11 cellular contexts compared by ENCODE assay signal in genomic region chr9:4262735-4263141, GRCh38. TPM values are rescaled to one million over a fixed set of nuclear protein-coding genes. Genes with fewer than 3 reads are reported as not detected.
DNase-seq lines count a peak whose midpoint lies in the region; ATAC-seq, FAIRE-seq and TF ChIP-seq lines count a peak whose summit lies in the region.
"Had no signal": no experiment of that assay in that cellular context is flagged by ENCODE, and none has a peak within 500 bp of the region (broad histone marks: within the 10 kb centered on the region; RNA-seq: fewer than 3 reads in every experiment).

No MANE protein-coding gene starts in this region.

- TF ChIP-seq RAD21 in Ishikawa (IDR thresholded peaks at IDR 0.05; ENCODE audit: low read depth): no peak

- H3K27me3 ChIP-seq in bronchial epithelial cell (ENCODE audit: control insufficient read depth, insufficient read depth, low read length): no peaks in the 10 kb centered on the region

- peak; percentile 76 for TF ChIP-seq EP300 in Ishikawa (IDR thresholded peaks at IDR 0.05; ENCODE audit: borderline replicate concordance)

- H3K36me3 Mint-ChIP-seq in activated CD4-positive, alpha-beta memory T cell treated with anti-CD3 and anti-CD28 coated beads for 36 hours: no peaks in the 10 kb centered on the region
- H3K36me3 Mint-ChIP-seq: CD8-positive, alpha-beta T cell had no signal

- no peaks in the 10 kb centered on the region for H3K9me3 Mint-ChIP-seq in activated CD4-positive, alpha-beta memory T cell treated with anti-CD3 and anti-CD28 coated beads for 36 hours
- H3K9me3 Mint-ChIP-seq: CD8-positive, alpha-beta T cell had no signal

- no peaks in the 10 kb centered on the region for H3K36me3 ChIP-seq in bronchial epithelial cell (ENCODE audit: control insufficient read depth, insufficient read depth, low read length)

- DNase-seq in AG10803 (ENCODE audit: low read depth) (peak; percentile 89), bronchial epithelial cell (ENCODE audit: low read depth) (peak; percentile 92), kidney glomerular epithelial cell (lab: John Stamatoyannopoulos, UW) (peak; percentile 94), MV-4-11 (lab: John Stamatoyannopoulos, UW) (no peak)
- DNase-seq in activated CD4-positive, alpha-beta memory T cell treated with anti-CD3 and anti-CD28 coated beads for 36 hours: no peak
- DNase-seq: CD8-positive, alpha-beta T cell had no signal

- H3K4me3 Mint-ChIP-seq in activated CD4-positive, alpha-beta memory T cell treated with anti-CD3 and anti-CD28 coated beads for 36 hours: no peak overlapping the region
- H3K4me3 Mint-ChIP-seq: CD8-positive, alpha-beta T cell had no signal

- POLR2A ChIA-PET in activated CD4-positive, alpha-beta memory T cell treated with anti-CD3 and anti-CD28 coated beads for 36 hours (lab: Charles Lee): no interaction called here

- intact Hi-C loops in activated CD4-positive, alpha-beta memory T cell treated with anti-CD3 and anti-CD28 coated beads for 36 hours (cut with micrococcal nuclease): no loop called here

- H3K27me3 Mint-ChIP-seq in activated CD4-positive, alpha-beta memory T cell treated with anti-CD3 and anti-CD28 coated beads for 36 hours: no peaks in the 10 kb centered on the region

- CTCF ChIA-PET in activated CD4-positive, alpha-beta memory T cell treated with anti-CD3 and anti-CD28 coated beads for 36 hours (lab: Charles Lee): no interaction called here

- H3K4me3 ChIP-seq in AG10803 (ENCODE audit: low read length) (no peak overlapping the region), bronchial epithelial cell (ENCODE audit: low read depth, low read length) (no peak overlapping the region)

- no peak for FAIRE-seq in bronchial epithelial cell (lab: Jason Lieb, UNC)
- FAIRE-seq: endometrium, TTC549 had no signal

- no peaks in the 10 kb centered on the region for H3K4me1 Mint-ChIP-seq in activated CD4-positive, alpha-beta memory T cell treated with anti-CD3 and anti-CD28 coated beads for 36 hours (ENCODE audit: low read depth)

- ATAC-seq in GM18873 (IDR thresholded peaks at IDR 0.05; ENCODE audit: low FRiP score, unreplicated experiment) (no peak), GM18498 (IDR thresholded peaks at IDR 0.05; ENCODE audit: unreplicated experiment) (no peak)
- ATAC-seq: CD8-positive, alpha-beta T cell had no signal

- no peak for TF ChIP-seq CTCF in AG10803 (conservative IDR thresholded peaks at IDR 0.05; ENCODE audit: low read length)
- TF ChIP-seq CTCF in bronchial epithelial cell (IDR thresholded peaks at IDR 0.05; ENCODE audit: insufficient read depth, low read length, severe bottlenecking): no peak

- no peak overlapping the region for H3K27ac Mint-ChIP-seq in activated CD4-positive, alpha-beta memory T cell treated with anti-CD3 and anti-CD28 coated beads for 36 hours
- H3K27ac Mint-ChIP-seq: CD8-positive, alpha-beta T cell had no signal

TF ChIP-seq in Ishikawa, 13 proteins besides CTCF, POLR2A, EP300 and RAD21:
- TF ChIP-seq YY1 (IDR thresholded peaks at IDR 0.05; ENCODE audit: low read depth) (no peak; the same call in 1 of the 2 replicates), REST (IDR thresholded peaks at IDR 0.05; ENCODE audit: low read depth) (no peak), CEBPB (IDR thresholded peaks at IDR 0.05) (peak; percentile 23; the same call in 1 of the 2 replicates), NFIC (IDR thresholded peaks at IDR 0.05) (0 out of 2 replicates have a peak, but pooled peaks have one; percentile 23), CREB1 (IDR thresholded peaks at IDR 0.05; ENCODE audit: low read depth) (no peak), EGR1 (IDR thresholded peaks at IDR 0.05) (no peak), FOXM1 (IDR thresholded peaks at IDR 0.05; ENCODE audit: borderline replicate concordance, low read depth) (peak; percentile 77), ZBTB7A (IDR thresholded peaks at IDR 0.05; ENCODE audit: low read depth) (no peak), TAF1 (IDR thresholded peaks at IDR 0.05; ENCODE audit: low read depth) (no peak), TEAD4 (IDR thresholded peaks at IDR 0.05) (peak; percentile 87), TCF12 (IDR thresholded peaks at IDR 0.05; ENCODE audit: low read depth) (peak; percentile 89), USF1 (IDR thresholded peaks at IDR 0.05) (no peak), MAX (IDR thresholded peaks at IDR 0.05) (peak; percentile 30; the same call in 1 of the 2 replicates)

RNA-seq across cellular contexts. Expression of gene GLIS3, which starts 37.1 kb away (rescaled TPM):
- 1.1 and 1.2 TPM in 2 replicates for total RNA-seq in bronchial epithelial cell
- total RNA-seq in activated CD4-positive, alpha-beta memory T cell treated with anti-CD3 and anti-CD28 coated beads for 36 hours: under 1 TPM; 0.33 to 0.73 TPM

Comparison
In these comparisons a context has a peak if more than half of its experiments do, and no peak if none do; other contexts are left out.
1. DNase-seq: peak in AG10803 (single experiment), bronchial epithelial cell (single experiment) and kidney glomerular epithelial cell (single experiment); none in MV-4-11 (single experiment) and activated CD4-positive, alpha-beta memory T cell treated with anti-CD3 and anti-CD28 coated beads for 36 hours (single experiment).